In the genomic region with DNA sequence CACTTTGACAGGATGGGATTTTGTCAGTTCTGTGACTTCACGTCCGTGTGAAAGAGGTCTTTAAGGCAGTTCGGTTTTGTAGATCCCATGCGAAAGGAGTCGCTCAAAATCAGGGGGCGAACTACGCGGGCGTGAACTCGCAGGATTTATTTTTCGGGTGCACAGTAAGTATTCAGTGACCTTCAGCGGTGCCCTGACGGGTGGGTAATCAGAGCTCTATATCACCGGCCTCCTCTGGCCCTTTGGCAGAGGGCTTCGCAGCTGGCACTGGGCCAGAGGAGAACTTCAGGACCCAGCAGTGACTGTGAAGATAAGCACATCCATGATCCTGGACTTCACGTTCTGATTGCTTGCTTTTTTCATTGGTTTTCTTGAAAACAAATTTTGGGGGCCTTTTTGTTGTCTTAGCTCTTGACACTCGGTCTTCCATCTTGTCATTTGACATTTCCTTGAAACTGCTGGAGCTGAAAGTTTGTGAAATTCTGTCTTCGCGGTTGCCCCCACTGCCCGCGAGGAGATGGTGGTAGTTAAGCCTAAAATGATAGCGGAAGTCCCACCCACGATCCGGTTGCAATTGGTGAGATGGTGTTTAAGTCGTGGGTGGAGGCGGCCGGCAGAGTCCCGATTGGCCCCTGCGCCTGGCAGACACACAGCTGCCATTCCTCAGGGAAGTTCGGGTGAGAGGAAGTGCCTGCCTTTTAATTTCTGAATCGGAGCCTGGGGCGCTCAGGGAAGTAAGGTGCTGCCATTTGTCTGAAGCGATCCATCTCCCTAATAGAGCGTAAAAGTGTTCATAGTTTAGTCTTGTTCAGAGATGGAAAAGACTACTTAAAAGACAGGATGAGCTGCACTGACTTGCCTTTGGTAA, we compare ENCODE assay signal across 8 cellular contexts. TPM values are rescaled to one million over a fixed set of nuclear protein-coding genes. Genes with fewer than 3 reads are reported as not detected.
A peak's percentile ranks its signal among the peaks of the same experiment; 100 is the strongest.
DNase-seq lines count a peak whose midpoint lies in the region; ATAC-seq and TF ChIP-seq lines count a peak whose summit lies in the region.

A gene (minus strand): TSS at position 535 of the 868 bp plus-strand sequence. CDS start 872 bp downstream, outside the sequence.

- H3K27ac ChIP-seq in KMS-11 = peak within 1 kb of the TSS; percentile 75
- H3K27ac ChIP-seq in esophagus squamous epithelium = peak within 1 kb of the TSS; percentile 97 to 100 (median 98)

- peak within 1 kb of the TSS; percentile 82 for H3K9ac ChIP-seq in KMS-11

- no peaks in the 10 kb centered on the region for H3K27me3 ChIP-seq in KMS-11 (ENCODE audit: insufficient read depth, low read depth)
- no peaks in the 10 kb centered on the region for H3K27me3 ChIP-seq in esophagus squamous epithelium

- TF ChIP-seq POLR2A in esophagus squamous epithelium (IDR thresholded peaks at IDR 0.05) = peak in 3 of 4 donors; percentile 38 to 78 (median 63)

- H4K20me1 ChIP-seq in KMS-11 (ENCODE audit: insufficient read depth) = peaks cover 30% of the 10 kb centered on the region; the same call in 1 of the 2 replicates

- peak within 1 kb of the TSS; percentile 86 for H3K4me2 ChIP-seq in KMS-11

- intact Hi-C loops in esophagus squamous epithelium (cut with DNase I) = loop anchor here (5.0 kb wide), 1 partner anchor 114 kb away; no protein-coding TSS in a partner anchor

- TF ChIP-seq CTCF in KMS-11 (conservative IDR thresholded peaks at IDR 0.05; ENCODE audit: low read depth, low read length) (no peak), esophagus squamous epithelium (IDR thresholded peaks at IDR 0.05) (no peak)

- H3K9me3 ChIP-seq in esophagus squamous epithelium = no peaks in the 10 kb centered on the region

- H3K4me3 ChIP-seq in KMS-11 (IDR thresholded peaks at IDR 0.05; ENCODE audit: insufficient read depth, low read depth, low read length) (no peak within 1 kb of the TSS), esophagus squamous epithelium (peak within 1 kb of the TSS; percentile 72 to 93 (median 86))

- H3K4me1 ChIP-seq in KMS-11 (ENCODE audit: low read depth, poor library complexity, severe bottlenecking) = peaks cover 47% of the 10 kb centered on the region
- peaks cover 21 to 59% (median 32%) of the 10 kb centered on the region in 3 donors for H3K4me1 ChIP-seq in esophagus squamous epithelium

- 0 to 1% methylated on average over 22 to 23 of the region's 34 CpGs for WGBS in esophagus squamous epithelium, 2 donors

- H3K79me2 ChIP-seq in KMS-11 (ENCODE audit: insufficient read depth, low read depth) = peaks cover 85% of the 10 kb centered on the region

- peak; percentile 93 for DNase-seq in DMS53 (lab: John Stamatoyannopoulos, UW)
- peak; percentile 99 for DNase-seq in RKO (ENCODE audit: low spot score)
- DNase-seq in activated T-helper 1 cell treated with Interleukin-2 at 50 U/mL for 16 hours (ENCODE audit: low read depth) = peak; percentile 71
- peak; percentile 61 for DNase-seq in esophagus squamous epithelium (lab: John Stamatoyannopoulos, UW)
- DNase-seq in myocyte (ENCODE audit: low read depth) = peak; percentile 96
- peak; percentile 71 to 87 for DNase-seq in stimulated activated CD8-positive, alpha-beta memory T cell treated with anti-CD3 and anti-CD28 coated beads, Interleukin-7, amount 100 ng/mL, for 48 hours (ENCODE audit: extremely low read depth in 1 of 2, low read depth in 1 of 2)

- H3K36me3 ChIP-seq in KMS-11 (ENCODE audit: insufficient read depth) (no peaks in the 10 kb centered on the region; the same call in 1 of the 2 replicates), esophagus squamous epithelium (peaks cover 0 to 17% (median 1%) of the 10 kb centered on the region in 3 donors)

- peak within 1 kb of the TSS; percentile 61; the same call in 1 of the 2 replicates for H2AFZ ChIP-seq in KMS-11 (ENCODE audit: low read depth)

- peak; percentile 64 for ATAC-seq in GM21723 (IDR thresholded peaks at IDR 0.05; ENCODE audit: unreplicated experiment)

RNA-seq across cellular contexts. Expression of the gene that starts here (rescaled TPM):
- total RNA-seq in esophagus squamous epithelium = 10 to 100 TPM; 18.0 to 33.6 (median 24.4) TPM
- 35.8 and 40.5 TPM in 2 replicates for total RNA-seq in myocyte
- 37.1 TPM for polyA plus RNA-seq in myocyte (2012)
